ENCODE assay signal across 19 cellular contexts in genomic region chr2:160319700-160320099, GRCh38.
"Had no signal": no experiment of that assay in that cellular context is flagged by ENCODE, and none has a peak within 500 bp of the region (broad histone marks: within the 10 kb centered on the region; RNA-seq: fewer than 3 reads in every experiment).

No MANE protein-coding gene starts in this region.

- H3K4me3 Mint-ChIP-seq: IgD-negative memory B cell had no signal

- H3K9me3 Mint-ChIP-seq: IgD-negative memory B cell had no signal

- DNase-seq: Kasumi-1, MM.1S, NCI-H1092, NCI-H1105 treated with DMSO at 0.1 percent for 48 hours, NCI-H1417 treated with DMSO at 0.1 percent for 48 hours, NCI-H1694, NCI-H187 treated with DMSO at 0.1 percent for 48 hours, NCI-H2029 treated with DMSO at 0.1 percent for 48 hours, NCI-H2171 treated with DMSO at 0.1 percent for 48 hours, NCI-H345, NCI-H446 treated with DMSO at 0.1 percent for 48 hours, NCI-H510A treated with DMSO at 0.1 percent for 48 hours, NCI-H526, NCI-H82, OCI-M1, PC-9, Peyer's patch, SHP77 treated with DMSO at 0.1 percent for 48 hours had no signal

- H3K27ac Mint-ChIP-seq: IgD-negative memory B cell had no signal

- H3K27me3 Mint-ChIP-seq: IgD-negative memory B cell had no signal
